ENCODE assay signal across 15 cellular contexts in genomic region chr20:10940941-10941340, GRCh38.
DNase-seq lines count a peak whose midpoint lies in the region; ATAC-seq lines count a peak whose summit lies in the region.
"Had no signal": no experiment of that assay in that cellular context is flagged by ENCODE, and none has a peak within 500 bp of the region (broad histone marks: within the 10 kb centered on the region; RNA-seq: fewer than 3 reads in every experiment).

No MANE protein-coding gene starts in this region.

- ATAC-seq in GM18502 (IDR thresholded peaks at IDR 0.05; ENCODE audit: poor library complexity, unreplicated experiment) (peak; percentile 95), GM19452 (IDR thresholded peaks at IDR 0.05; ENCODE audit: unreplicated experiment) (peak; percentile 91), HG02840 (IDR thresholded peaks at IDR 0.05; ENCODE audit: low FRiP score, unreplicated experiment) (peak; percentile 78), HG03457 (IDR thresholded peaks at IDR 0.05; ENCODE audit: unreplicated experiment) (peak; percentile 93)

- no peak for DNase-seq in superior temporal gyrus (ENCODE audit: extremely low spot score)
- no peak for DNase-seq in NCI-H2081 treated with DMSO at 0.1 percent for 48 hours (lab: John Stamatoyannopoulos, UW)
- DNase-seq in NCI-H524 (lab: John Stamatoyannopoulos, UW), result no peak
- DNase-seq in caudate nucleus (lab: John Stamatoyannopoulos, UW), result no peak
- DNase-seq: activated CD8-positive, alpha-beta memory T cell treated with anti-CD3 and anti-CD28 coated beads for 24 hours; activated naive CD8-positive, alpha-beta T cell treated with anti-CD3 and anti-CD28 coated beads, Interleukin-2, amount 10 ng/mL, durations not matched to agents 7 days and 5 days; cortex of kidney; foreskin fibroblast; kidney; NCI-H774 had no signal

- no peak overlapping the region for H3K27ac ChIP-seq in caudate nucleus (ENCODE audit: low read depth, low read length)
- H3K27ac ChIP-seq: HL-60 had no signal
